23 cellular contexts compared by ENCODE assay signal in the genomic region with DNA sequence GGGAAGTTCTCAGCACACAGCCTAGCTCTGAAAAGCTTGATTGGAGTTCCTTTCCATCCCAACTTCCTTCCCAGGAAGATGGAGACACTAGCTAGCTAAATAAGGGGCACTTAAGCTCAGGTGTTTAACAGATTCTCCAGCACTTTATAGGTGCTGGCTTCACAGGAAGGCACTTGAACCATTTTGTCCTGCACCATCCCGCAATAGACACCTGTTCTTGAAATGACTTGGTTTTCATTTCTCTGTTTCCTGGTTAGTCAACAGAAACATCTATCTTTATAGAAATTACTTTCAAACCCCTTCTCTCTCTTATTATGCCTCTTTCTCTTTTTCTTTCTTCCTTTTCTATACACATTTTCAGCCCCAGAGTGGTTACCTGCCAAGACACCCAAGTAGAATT.
DNase-seq lines count a peak whose midpoint lies in the region; ATAC-seq, FAIRE-seq and TF ChIP-seq lines count a peak whose summit lies in the region.
"Had no signal": no experiment of that assay in that cellular context is flagged by ENCODE, and none has a peak within 500 bp of the region (broad histone marks: within the 10 kb centered on the region; RNA-seq: fewer than 3 reads in every experiment).

No MANE protein-coding gene starts in this region.

- H3K27ac ChIP-seq in GM12878 (ENCODE audit: control insufficient read depth, insufficient read depth), result no peak overlapping the region
- H3K27ac ChIP-seq: A549; BLaER1 treated with 17β-estradiol and CSF1 and Interleukin-3, amounts not matched to agents 10 nM and 100 nM had no signal

- intact Hi-C loops in GM12878 (cut with micrococcal nuclease; ENCODE audit: unreplicated experiment), result no loop called here

- POLR2A ChIA-PET in GM12878 (lab: Charles Lee), result no interaction called here

- RAD21 ChIA-PET in GM12878 (lab: Charles Lee; ENCODE audit: unreplicated experiment), result no interaction called here

- TF ChIP-seq POLR2A in GM12878 (IDR thresholded peaks at IDR 0.05; ENCODE audit: low read depth, low read length), result no peak

- SMC1A ChIA-PET in GM12878 (lab: Charles Lee; ENCODE audit: uncharacterized antibody, unreplicated experiment), result no interaction called here

- TF ChIP-seq CTCF in GM12865 (IDR thresholded peaks at IDR 0.05; ENCODE audit: insufficient read depth, low read depth, low read length, missing control alignments) (no peak), GM12878 (IDR thresholded peaks at IDR 0.05 in 2 of 3, conservative IDR thresholded peaks at IDR 0.05 in 1 of 3; ENCODE audit: control insufficient read depth in 2 of 3, extremely low read depth in 1 of 3, insufficient read depth in 1 of 3, low read depth in 3 of 3, low read length in 3 of 3) (no peak), GM13976 (IDR thresholded peaks at IDR 0.05; ENCODE audit: borderline replicate concordance, control extremely low read depth, extremely low read depth, insufficient read depth, missing control alignments) (no peak)

- in situ Hi-C loops in GM12878 (cut with MboI) (no loop called here), GM13976 (cut with MboI; ENCODE audit: low sequenced_read_pairs, unreplicated experiment) (no loop called here)

- FAIRE-seq in GM12878 (lab: Jason Lieb, UNC), result no peak
- FAIRE-seq: A549, D721Med, GM12892, H54 had no signal

- H3K27me3 ChIP-seq in GM12878 (replicated peaks in 1 of 2; ENCODE audit: control insufficient read depth in 2 of 2, insufficient read depth in 2 of 2, low read length in 1 of 2), result no peaks in the 10 kb centered on the region
- H3K27me3 ChIP-seq: BE2C; BLaER1 treated with 17β-estradiol and CSF1 and Interleukin-3, amounts not matched to agents 10 nM and 100 nM had no signal

- H3K4me2 ChIP-seq in GM12878 (ENCODE audit: control insufficient read depth, insufficient read depth), result no peak overlapping the region
- H3K4me2 ChIP-seq: A549; BLaER1 treated with 17β-estradiol and CSF1 and Interleukin-3, amounts not matched to agents 10 nM and 100 nM had no signal

- no peaks in the 10 kb centered on the region for H3K36me3 ChIP-seq in GM12878 (ENCODE audit: control insufficient read depth in 2 of 2, insufficient read depth in 2 of 2, low read length in 1 of 2)
- H3K36me3 ChIP-seq: BE2C; BLaER1 treated with 17β-estradiol and CSF1 and Interleukin-3, amounts not matched to agents 10 nM and 100 nM; HAP-1 had no signal

- H3K4me1 ChIP-seq in GM12878 (ENCODE audit: control insufficient read depth, insufficient read depth, low read length), result no peaks in the 10 kb centered on the region
- H3K4me1 ChIP-seq: A549; BE2C; BLaER1 treated with 17β-estradiol and CSF1 and Interleukin-3, amounts not matched to agents 10 nM and 100 nM; HAP-1 had no signal

- TF ChIP-seq RAD21 in GM12878 (IDR thresholded peaks at IDR 0.05; ENCODE audit: insufficient read depth, low read depth, low read length), result no peak

- ATAC-seq in GM19395 (IDR thresholded peaks at IDR 0.05; ENCODE audit: unreplicated experiment) (peak; percentile 63), GM12878 (no peak), HG02981 (IDR thresholded peaks at IDR 0.05; ENCODE audit: unreplicated experiment) (no peak), HG02759 (IDR thresholded peaks at IDR 0.05; ENCODE audit: unreplicated experiment) (no peak)
- ATAC-seq: A549 had no signal

- 8% methylated on average over 1 of the region's 1 CpG for WGBS in GM12878 (ENCODE audit: insufficient coverage, insufficient replicate concordance, low lambda C conversion rate, missing lambda C conversion rate)

- H3K4me3 ChIP-seq in GM12865 (ENCODE audit: low read depth, low read length) (no peak overlapping the region), GM12878 (no peak overlapping the region)
- H3K4me3 ChIP-seq: A549; BLaER1 treated with 17β-estradiol and CSF1 and Interleukin-3, amounts not matched to agents 10 nM and 100 nM; HAP-1 had no signal

- DNase-seq in GM12865 (ENCODE audit: low read depth) (peak; percentile 21), GM12878 (ENCODE audit: low read depth, low spot score) (no peak), DMS 273 (lab: John Stamatoyannopoulos, UW; ENCODE audit: unreplicated experiment) (no peak), GM13976 (ENCODE audit: low spot score) (no peak)
- DNase-seq: 8988T; ACHN; AML-193; BE2C; CD4-positive, alpha-beta T cell; CD8-positive, alpha-beta memory T cell; DMS53; DMS79 treated with DMSO at 0.1 percent for 48 hours; GOT3; HFFc6 had no signal

- H3K79me2 ChIP-seq in GM12878 (ENCODE audit: control insufficient read depth, insufficient read depth, low read length), result no peaks in the 10 kb centered on the region

- no peaks in the 10 kb centered on the region for H3K9me3 ChIP-seq in GM12878 (replicated peaks; ENCODE audit: control insufficient read depth, insufficient read depth, low read length)
- H3K9me3 ChIP-seq: BE2C had no signal

- CTCF ChIA-PET in GM12878 (lab: Yijun Ruan, JAX), result no interaction called here

- no TSS peak for BruUV-seq in GM12878 (replicated peaks; lab: Mats Ljungman, UMichigan)

- H4K20me1 ChIP-seq in GM12878 (ENCODE audit: control insufficient read depth, insufficient read depth), result no peaks in the 10 kb centered on the region
- H4K20me1 ChIP-seq: BLaER1 treated with 17β-estradiol and CSF1 and Interleukin-3, amounts not matched to agents 10 nM and 100 nM had no signal

- no peak overlapping the region for H3K9ac ChIP-seq in GM12878 (ENCODE audit: control insufficient read depth, insufficient read depth, low read length)
- H3K9ac ChIP-seq: BLaER1 treated with 17β-estradiol and CSF1 and Interleukin-3, amounts not matched to agents 10 nM and 100 nM had no signal

- H2AFZ ChIP-seq in GM12878 (ENCODE audit: control insufficient read depth, low read depth, low read length), result no peak overlapping the region

- TF ChIP-seq EP300 in GM12878 (IDR thresholded peaks at IDR 0.05; ENCODE audit: borderline replicate concordance in 1 of 2, control insufficient read depth in 1 of 2, low read depth in 2 of 2, low read length in 2 of 2), result no peak

TF ChIP-seq in GM12878, 131 proteins besides CTCF, POLR2A, EP300 and RAD21:
- TF ChIP-seq IRF4 (IDR thresholded peaks at IDR 0.05; ENCODE audit: low read depth, low read length) (0 out of 2 replicates have a peak, but pooled peaks have one; percentile 26), RUNX3 (IDR thresholded peaks at IDR 0.05; ENCODE audit: low read length) (peak; percentile 11; the same call in 1 of the 2 replicates), SUPT20H (IDR thresholded peaks at IDR 0.05; ENCODE audit: borderline replicate concordance, control insufficient read depth, low read depth, low read length) (no peak), JUNB (IDR thresholded peaks at IDR 0.05) (0 out of 2 replicates have a peak, but pooled peaks have one; percentile 18), TCF7 (IDR thresholded peaks at IDR 0.05; ENCODE audit: borderline replicate concordance) (no peak), SREBF1 (IDR thresholded peaks at IDR 0.05; ENCODE audit: low read length) (no peak), MEF2A (IDR thresholded peaks at IDR 0.05; ENCODE audit: insufficient read depth, low read depth, low read length) (no peak)
